Comparison of ENCODE assay signal across 9 cellular contexts in the genomic region with DNA sequence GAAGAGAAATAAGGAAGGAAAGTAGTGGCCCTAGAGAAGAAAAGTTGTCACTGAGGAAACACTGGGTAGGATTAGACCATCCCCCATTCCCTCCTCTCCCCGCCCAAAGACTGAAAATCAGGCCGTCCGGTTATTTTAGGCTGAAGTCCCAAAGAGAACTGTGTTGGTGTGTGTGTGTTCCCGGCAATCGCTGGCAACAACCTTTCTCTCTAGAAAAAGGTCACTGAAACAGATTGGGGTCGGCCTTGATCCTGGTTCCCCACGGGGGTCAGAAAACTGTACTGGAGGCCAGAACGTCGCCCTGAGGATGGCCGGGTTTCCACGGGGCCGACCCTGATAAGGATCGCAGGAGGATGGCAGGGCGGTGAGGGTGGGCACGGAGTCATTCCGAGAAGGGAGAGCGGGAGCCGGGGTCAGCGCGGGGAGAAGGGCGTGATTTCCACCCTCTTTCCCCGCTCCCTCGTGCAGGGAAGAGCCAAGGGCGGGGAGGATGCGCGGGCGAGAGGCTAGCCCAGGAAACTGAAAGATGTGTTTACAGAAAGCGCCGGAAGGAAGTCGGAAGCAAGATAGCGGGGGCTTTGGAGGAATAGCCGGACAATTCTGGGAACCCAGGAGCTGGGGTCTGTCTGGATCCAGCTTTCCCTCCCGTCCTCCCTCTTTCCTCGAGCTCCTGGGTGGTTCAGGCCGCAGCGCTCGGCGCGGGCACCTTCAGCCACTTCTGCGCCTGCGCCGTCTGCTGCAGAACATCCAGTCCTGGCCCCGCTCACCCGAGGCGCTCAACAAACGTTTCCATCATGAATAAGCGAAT. TPM values are rescaled to one million over a fixed set of nuclear protein-coding genes. Genes with fewer than 3 reads are reported as not detected.
A peak's percentile ranks its signal among the peaks of the same experiment; 100 is the strongest.
DNase-seq lines count a peak whose midpoint lies in the region; ATAC-seq and TF ChIP-seq lines count a peak whose summit lies in the region.
"Had no signal": no experiment of that assay in that cellular context is flagged by ENCODE, and none has a peak within 500 bp of the region (broad histone marks: within the 10 kb centered on the region; RNA-seq: fewer than 3 reads in every experiment).

No MANE protein-coding gene starts in this region.

- no peak for TF ChIP-seq CTCF in omental fat pad (IDR thresholded peaks at IDR 0.05)

- peak overlapping the region; percentile 79 for H3K27ac ChIP-seq in substantia nigra (ENCODE audit: low read depth, low read length, poor library complexity, severe bottlenecking)
- H3K27ac ChIP-seq: cardiac muscle cell had no signal

- DNase-seq in MV-4-11 (lab: John Stamatoyannopoulos, UW) (peak; percentile 93), activated T-cell treated with anti-CD3 and anti-CD28 coated beads for 4 hours (peak; percentile 39), omental fat pad (ENCODE audit: low spot score) (no peak), substantia nigra (lab: John Stamatoyannopoulos, UW) (peak in 44 of 49 donors; percentile 8 to 73 (median 46)), glomerular visceral epithelial cell (ENCODE audit: extremely low spot score) (no peak)

- ATAC-seq in GM18517 (IDR thresholded peaks at IDR 0.05; ENCODE audit: unreplicated experiment), result peak; percentile 62
- peak; percentile 63 for ATAC-seq in esophagus mucosa
- peak; percentile 69 for ATAC-seq in omental fat pad (ENCODE audit: low FRiP score)
- ATAC-seq in HG03571 (IDR thresholded peaks at IDR 0.05; ENCODE audit: unreplicated experiment), result no peak

RNA-seq across cellular contexts. Expression of a gene that starts 25.3 kb away (rescaled TPM):
- 40.1 TPM for total RNA-seq in esophagus mucosa
- 10 to 100 TPM; 23.5 to 73.6 (median 52.3) TPM for total RNA-seq in omental fat pad

Comparison
In these comparisons a context has a peak if more than half of its experiments do, and no peak if none do; other contexts are left out.
1. DNase-seq: peak in MV-4-11 (single experiment), activated T-cell treated with anti-CD3 and anti-CD28 coated beads for 4 hours (single experiment) and substantia nigra (44 of 49); none in omental fat pad (single experiment) and glomerular visceral epithelial cell (single experiment).